8 cellular contexts compared by ENCODE assay signal in the genomic region with DNA sequence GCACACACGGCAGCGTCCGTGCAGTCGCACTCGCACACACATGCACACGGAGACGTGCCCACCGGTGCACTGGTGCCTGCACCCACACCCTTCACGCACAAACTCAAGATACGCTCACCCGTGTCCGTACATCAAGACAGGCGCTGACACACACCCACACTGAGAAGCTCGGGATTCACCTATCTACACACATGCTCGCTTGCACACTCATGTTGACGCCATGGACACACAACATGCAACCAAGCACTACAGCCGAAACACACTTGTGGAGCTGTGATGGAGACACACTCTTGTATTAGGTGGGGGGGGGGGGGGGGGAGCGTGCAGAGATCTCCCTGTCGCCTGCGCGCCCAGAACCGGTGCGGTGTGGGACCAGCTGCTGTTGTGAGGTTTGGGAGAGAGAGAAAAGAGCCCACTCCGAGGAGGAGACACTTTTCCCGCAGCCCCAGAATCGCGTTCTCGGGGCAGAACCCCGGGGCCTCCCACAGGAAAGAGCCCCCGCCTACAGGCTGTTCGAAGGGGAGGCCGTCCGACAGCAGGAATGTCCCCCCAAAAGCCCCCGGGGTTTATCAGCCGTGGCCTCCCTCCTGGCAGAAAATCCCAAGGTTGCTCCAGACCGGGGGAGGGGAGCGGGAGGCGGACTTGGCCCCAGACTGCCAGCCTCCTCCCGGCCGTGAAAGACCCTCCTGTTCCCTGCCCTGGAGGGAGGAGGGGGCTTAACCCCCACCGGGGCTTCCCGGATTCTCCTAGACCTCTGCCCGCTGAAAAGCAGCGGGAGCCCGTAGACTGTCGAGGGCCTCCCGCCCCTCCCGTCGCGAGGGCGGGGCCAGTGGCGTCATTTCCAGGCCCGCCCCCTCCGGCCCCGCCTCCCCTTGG. TPM values are rescaled to one million over a fixed set of nuclear protein-coding genes. Genes with fewer than 3 reads are reported as not detected.
DNase-seq lines count a peak whose midpoint lies in the region; ATAC-seq lines count a peak whose summit lies in the region.

No MANE protein-coding gene starts in this region.

- DNase-seq in NCI-H1436 (lab: John Stamatoyannopoulos, UW), result peak; percentile 58
- DNase-seq in NCI-H1436 treated with DMSO at 0.1 percent for 48 hours (lab: John Stamatoyannopoulos, UW), result no peak
- DNase-seq in NCI-H774 (lab: John Stamatoyannopoulos, UW), result peak; percentile 20
- DNase-seq in activated CD8-positive, alpha-beta memory T cell treated with anti-CD3 and anti-CD28 coated beads for 1 hour (ENCODE audit: extremely low read depth in 1 of 2, low read depth in 1 of 2), result peak; percentile 77 to 88
- peak; percentile 89 for DNase-seq in effector CD4-positive, alpha-beta T cell
- DNase-seq in lung microvascular endothelial cell (ENCODE audit: low read depth in 2 of 2), result peak; percentile 90 to 93
- DNase-seq in stimulated activated CD4-positive, alpha-beta T cell treated with anti-CD3 and anti-CD28 coated beads, TNF-alpha, amount 100 ng/mL, for 1 hour (ENCODE audit: low read depth in 3 of 3, low spot score in 1 of 3), result peak; percentile 86 to 94 (median 89)

- peak; percentile 21 for ATAC-seq in HG03025 (IDR thresholded peaks at IDR 0.05; ENCODE audit: low FRiP score, unreplicated experiment)

RNA-seq across cellular contexts. Expression of gene NFKB2, which starts 0.5 kb away (rescaled TPM):
- 12.0 and 16.9 TPM in 2 replicates for total RNA-seq in lung microvascular endothelial cell

RNA-seq across cellular contexts. Expression of gene PSD, which starts 23.5 kb away (rescaled TPM):
- total RNA-seq in lung microvascular endothelial cell, result under 0.01 and 0.60 TPM in 2 replicates

RNA-seq across cellular contexts. Expression of gene FBXL15, which starts 25.6 kb away (rescaled TPM):
- total RNA-seq in lung microvascular endothelial cell, result 4.8 and 6.3 TPM in 2 replicates

RNA-seq across cellular contexts. Expression of gene CUEDC2, which starts 37.3 kb away (rescaled TPM):
- 32.9 and 36.3 TPM in 2 replicates for total RNA-seq in lung microvascular endothelial cell

RNA-seq across cellular contexts. Expression of gene C10orf95, which starts 56.3 kb away (rescaled TPM):
- total RNA-seq in lung microvascular endothelial cell, result 0.22 TPM in 1 of 2 replicates, not detected in the other
